9 cellular contexts compared by ENCODE assay signal in genomic region chr14:49999826-50000214, GRCh38.
DNase-seq lines count a peak whose midpoint lies in the region; ATAC-seq and TF ChIP-seq lines count a peak whose summit lies in the region.
"Had no signal": no experiment of that assay in that cellular context is flagged by ENCODE, and none has a peak within 500 bp of the region (broad histone marks: within the 10 kb centered on the region; RNA-seq: fewer than 3 reads in every experiment).

No MANE protein-coding gene starts in this region.

- H3K27ac Mint-ChIP-seq in stimulated activated naive CD8-positive, alpha-beta T cell treated with anti-CD3 and anti-CD28 coated beads, Interleukin-15, Interleukin-2, amounts not matched to agents 100 ng/mL and 50 ng/mL, for 24 hours = peak overlapping the region; percentile 99
- peak overlapping the region; percentile 90 to 99 (median 98) for H3K27ac Mint-ChIP-seq in naive thymus-derived CD4-positive, alpha-beta T cell

- no peak for ATAC-seq in stimulated activated naive CD8-positive, alpha-beta T cell treated with anti-CD3 and anti-CD28 coated beads, Interleukin-15, Interleukin-2, amounts not matched to agents 100 U/mL and 50 U/mL, for 24 hours
- no peak for ATAC-seq in naive thymus-derived CD4-positive, alpha-beta T cell
- ATAC-seq in GM19324 (IDR thresholded peaks at IDR 0.05; ENCODE audit: low FRiP score, unreplicated experiment) = no peak

- H3K36me3 Mint-ChIP-seq in stimulated activated naive CD8-positive, alpha-beta T cell treated with anti-CD3 and anti-CD28 coated beads, Interleukin-15, Interleukin-2, amounts not matched to agents 100 ng/mL and 50 ng/mL, for 24 hours (ENCODE audit: low read depth) = peaks cover 7% of the 10 kb centered on the region
- peaks cover 0 to 5% (median 0%) of the 10 kb centered on the region in 5 donors for H3K36me3 Mint-ChIP-seq in naive thymus-derived CD4-positive, alpha-beta T cell

- CTCF ChIA-PET in naive thymus-derived CD4-positive, alpha-beta T cell (lab: Charles Lee) = interaction anchor here (0.7 to 5.8 kb wide), 14 partner anchors 19 to 147 kb away, joined by 3 to 40 read pairs (median 5); partner anchors contain the start of gene NEMF

- H3K27ac ChIP-seq in brain microvascular endothelial cell = peak overlapping the region; percentile 83
- H3K27ac ChIP-seq in naive thymus-derived CD4-positive, alpha-beta T cell (ENCODE audit: low read depth, low read length) = peak overlapping the region; percentile 90

- H3K4me1 ChIP-seq in naive thymus-derived CD4-positive, alpha-beta T cell (ENCODE audit: control insufficient read depth in 2 of 2, insufficient read depth in 2 of 2, low read length in 2 of 2) = peaks cover 52 to 57% of the 10 kb centered on the region in 2 donors

- no peaks in the 10 kb centered on the region for H3K36me3 ChIP-seq in brain microvascular endothelial cell (replicated peaks)
- no peaks in the 10 kb centered on the region for H3K36me3 ChIP-seq in naive thymus-derived CD4-positive, alpha-beta T cell (ENCODE audit: control insufficient read depth in 2 of 3, insufficient read depth in 3 of 3, low read length in 3 of 3)

- peak overlapping the region; percentile 83 for H3K4me3 Mint-ChIP-seq in stimulated activated naive CD8-positive, alpha-beta T cell treated with anti-CD3 and anti-CD28 coated beads, Interleukin-15, Interleukin-2, amounts not matched to agents 100 ng/mL and 50 ng/mL, for 24 hours
- peak overlapping the region; percentile 74 to 95 (median 84) for H3K4me3 Mint-ChIP-seq in naive thymus-derived CD4-positive, alpha-beta T cell

- peaks cover 84% of the 10 kb centered on the region for H3K4me1 Mint-ChIP-seq in stimulated activated naive CD8-positive, alpha-beta T cell treated with anti-CD3 and anti-CD28 coated beads, Interleukin-15, Interleukin-2, amounts not matched to agents 100 ng/mL and 50 ng/mL, for 24 hours (ENCODE audit: low read depth)
- H3K4me1 Mint-ChIP-seq in naive thymus-derived CD4-positive, alpha-beta T cell = peaks cover 40 to 70% (median 62%) of the 10 kb centered on the region in 7 donors

- no peaks in the 10 kb centered on the region for H3K9me3 ChIP-seq in naive thymus-derived CD4-positive, alpha-beta T cell (ENCODE audit: control insufficient read depth in 2 of 3, low read length in 3 of 3)

- in situ Hi-C loops in brain microvascular endothelial cell (cut with HindIII; ENCODE audit: low pct_ligation_motif_present, low sequenced_read_pairs) = loop anchor here (25.0 kb wide), 1 partner anchor 138 kb away; the partner anchor contains the start of gene NEMF

- no peak for DNase-seq in stimulated activated naive CD8-positive, alpha-beta T cell treated with anti-CD3 and anti-CD28 coated beads, Interleukin-15, Interleukin-2, amounts not matched to agents 100 U/mL and 50 U/mL, for 24 hours
- DNase-seq in brain microvascular endothelial cell = no peak
- no peak for DNase-seq in naive thymus-derived CD4-positive, alpha-beta T cell
- DNase-seq in OCI-M1 (lab: John Stamatoyannopoulos, UW) = no peak
- DNase-seq in AG20443 (ENCODE audit: low spot score) = no peak
- no peak for DNase-seq in NCI-H446 treated with DMSO at 0.1 percent for 48 hours (lab: John Stamatoyannopoulos, UW)
- DNase-seq: NCI-H526 treated with DMSO at 0.1 percent for 48 hours had no signal

- POLR2A ChIA-PET in naive thymus-derived CD4-positive, alpha-beta T cell (lab: Charles Lee) = interaction anchor here (0.6 to 6.8 kb wide), 18 partner anchors 9 to 136 kb away, joined by 3 to 188 read pairs (median 16); partner anchors contain the start of gene ARF6

- intact Hi-C loops in naive thymus-derived CD4-positive, alpha-beta T cell (cut with micrococcal nuclease) = loop anchor here (1.0 to 5.0 kb wide), 10 partner anchors 13 to 533 kb away; partner anchors contain the start of genes DMAC2L (in 1 of the 2), KLHDC2 (in 1 of the 2), L2HGDH (in 1 of the 2) and MAP4K5 (in 1 of the 2)

- H3K9me3 Mint-ChIP-seq in stimulated activated naive CD8-positive, alpha-beta T cell treated with anti-CD3 and anti-CD28 coated beads, Interleukin-15, Interleukin-2, amounts not matched to agents 100 ng/mL and 50 ng/mL, for 24 hours = no peaks in the 10 kb centered on the region
- H3K9me3 Mint-ChIP-seq in naive thymus-derived CD4-positive, alpha-beta T cell = no peaks in the 10 kb centered on the region

- H3K27me3 ChIP-seq in brain microvascular endothelial cell (replicated peaks) = no peaks in the 10 kb centered on the region
- H3K27me3 ChIP-seq in naive thymus-derived CD4-positive, alpha-beta T cell (ENCODE audit: control insufficient read depth in 2 of 2, insufficient read depth in 2 of 2, low read length in 2 of 2) = no peaks in the 10 kb centered on the region

- no peaks in the 10 kb centered on the region for H3K27me3 Mint-ChIP-seq in stimulated activated naive CD8-positive, alpha-beta T cell treated with anti-CD3 and anti-CD28 coated beads, Interleukin-15, Interleukin-2, amounts not matched to agents 100 ng/mL and 50 ng/mL, for 24 hours
- H3K27me3 Mint-ChIP-seq in naive thymus-derived CD4-positive, alpha-beta T cell = no peaks in the 10 kb centered on the region

- H3K4me3 ChIP-seq in brain microvascular endothelial cell (ENCODE audit: low read depth, low read length) = no peak overlapping the region
- H3K4me3 ChIP-seq in naive thymus-derived CD4-positive, alpha-beta T cell (ENCODE audit: low read length) = peak overlapping the region; percentile 49

- no peak for TF ChIP-seq CTCF in brain microvascular endothelial cell (IDR thresholded peaks at IDR 0.05; ENCODE audit: low read depth, low read length, missing control alignments)
